In the genomic region with DNA sequence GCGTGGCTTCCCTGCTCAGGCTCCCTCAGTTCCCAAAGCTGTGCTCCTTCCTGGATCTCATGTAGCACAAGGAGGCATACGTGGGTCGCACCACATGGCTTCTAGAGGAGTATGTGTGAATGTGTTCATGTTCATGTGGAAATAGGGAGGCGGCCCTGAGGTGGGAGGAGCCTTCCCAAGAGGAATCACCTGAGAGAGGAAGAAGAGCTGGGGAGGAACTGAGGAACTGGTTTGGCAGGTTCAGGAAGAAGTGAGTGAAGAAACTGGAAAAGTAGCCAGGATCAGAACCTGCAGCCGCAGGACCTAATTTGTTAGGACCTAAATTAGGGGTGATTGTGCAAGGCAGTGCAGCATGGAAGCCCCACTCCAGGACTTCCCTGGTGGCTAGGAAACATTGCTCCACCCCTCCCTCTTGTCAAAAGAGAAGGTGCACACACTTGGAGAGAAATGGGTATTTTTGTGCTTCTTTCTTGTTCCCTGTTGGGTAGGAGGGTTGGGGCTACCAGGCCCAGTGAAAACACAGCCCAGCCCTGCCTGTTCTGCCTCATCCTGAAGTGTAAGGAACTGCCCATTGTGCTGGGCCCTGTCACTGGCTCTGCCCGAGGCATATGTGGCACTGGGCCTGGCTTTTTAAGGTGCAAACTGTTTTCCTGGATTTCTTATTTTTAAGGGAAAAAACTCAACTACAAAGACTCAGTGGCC, we compare ENCODE assay signal across 8 cellular contexts. TPM values are rescaled to one million over a fixed set of nuclear protein-coding genes. Genes with fewer than 3 reads are reported as not detected.
DNase-seq lines count a peak whose midpoint lies in the region; ATAC-seq and TF ChIP-seq lines count a peak whose summit lies in the region.

No MANE protein-coding gene starts in this region.

- H2AFZ ChIP-seq in IMR-90 (replicated peaks; ENCODE audit: low read length, poor library complexity): peak overlapping the region; percentile 21

- peak overlapping the region; percentile 47 for H2BK5ac ChIP-seq in IMR-90 (ENCODE audit: low read depth, low read length, poor library complexity, severe bottlenecking)

- peaks cover 0 to 4% (median 0%) of the 10 kb centered on the region in 5 experiments for H3K9me3 Mint-ChIP-seq in brain

- no peak for TF ChIP-seq CTCF in IMR-90 (conservative IDR thresholded peaks at IDR 0.05; ENCODE audit: low read depth, low read length)
- no peak for TF ChIP-seq CTCF in brain (conservative IDR thresholded peaks at IDR 0.05)
- no peak for TF ChIP-seq CTCF in liver (IDR thresholded peaks at IDR 0.05; ENCODE audit: low read depth, low read length, missing input control)

- H4K91ac ChIP-seq in IMR-90 (ENCODE audit: insufficient read depth, low read depth, low read length): peak overlapping the region; percentile 71

- POLR2A ChIA-PET in IMR-90 (lab: Charles Lee; ENCODE audit: unreplicated experiment): no interaction called here

- peak overlapping the region in 1 of 5 experiments; percentile 53 for H3K4me3 Mint-ChIP-seq in brain

- peak overlapping the region; percentile 56 for H2AK5ac ChIP-seq in IMR-90 (ENCODE audit: low read depth, low read length)

- dilution Hi-C loops in IMR-90 (cut with HindIII; ENCODE audit: low sequenced_read_pairs, unreplicated experiment): no loop called here

- no peak overlapping the region for H3K4me3 ChIP-seq in IMR-90 (ENCODE audit: insufficient read depth, low read depth, low read length)
- no peak overlapping the region for H3K4me3 ChIP-seq in liver (ENCODE audit: low read depth in 1 of 3, low read length in 3 of 3)
- H3K4me3 ChIP-seq in subcutaneous abdominal adipose tissue (ENCODE audit: low read depth in 1 of 5, low read length in 5 of 5): no peak overlapping the region

- peak overlapping the region in 3 of 5 experiments; percentile 89 to 96 (median 96) for H3K27ac Mint-ChIP-seq in brain

- H3K23ac ChIP-seq in IMR-90 (ENCODE audit: low read depth, low read length): peak overlapping the region; percentile 77

- H2BK120ac ChIP-seq in IMR-90 (ENCODE audit: low read depth, low read length): peak overlapping the region; percentile 54

- peak overlapping the region; percentile 76 for H3K4ac ChIP-seq in IMR-90 (ENCODE audit: low read depth, low read length)

- WGBS in IMR-90 (ENCODE audit: extremely low coverage in 2 of 2, insufficient read length in 1 of 2), 2 experiments: 96% methylated on average over 4 of the region's 6 CpGs; no CpG with 5 or more reads in 1 of the 2 experiments
- 90% methylated on average over 6 of the region's 6 CpGs for WGBS in liver

- peaks cover 6% of the 10 kb centered on the region for H3K36me3 ChIP-seq in IMR-90 (ENCODE audit: control insufficient read depth, insufficient read depth, low read length)
- H3K36me3 ChIP-seq in liver (ENCODE audit: control insufficient read depth in 4 of 4, insufficient read depth in 3 of 4, low read depth in 1 of 4, low read length in 3 of 4): no peaks in the 10 kb centered on the region
- H3K36me3 ChIP-seq in subcutaneous abdominal adipose tissue (ENCODE audit: control insufficient read depth in 5 of 5, insufficient read depth in 5 of 5, low read length in 5 of 5): no peaks in the 10 kb centered on the region

- H2BK15ac ChIP-seq in IMR-90 (ENCODE audit: low read depth, low read length): peak overlapping the region; percentile 17; the same call in 2 of the 3 replicates

- ATAC-seq in IMR-90 (ENCODE audit: low read depth) (peak; percentile 21), HG02938 (IDR thresholded peaks at IDR 0.05; ENCODE audit: unreplicated experiment) (no peak), HG03039 (IDR thresholded peaks at IDR 0.05; ENCODE audit: unreplicated experiment) (no peak), HG03442 (IDR thresholded peaks at IDR 0.05; ENCODE audit: unreplicated experiment) (no peak)

- H2AK9ac ChIP-seq in IMR-90 (replicated peaks; ENCODE audit: low read depth, low read length, poor library complexity): peak overlapping the region; percentile 0

- H4K20me1 ChIP-seq in IMR-90 (ENCODE audit: insufficient read depth, low read length): peaks cover 46% of the 10 kb centered on the region

- H3K9me3 ChIP-seq in IMR-90 (ENCODE audit: control insufficient read depth, insufficient read depth, low read length): no peaks in the 10 kb centered on the region
- H3K9me3 ChIP-seq in liver (ENCODE audit: control insufficient read depth in 4 of 4, low read length in 3 of 4): no peaks in the 10 kb centered on the region
- H3K9me3 ChIP-seq in subcutaneous abdominal adipose tissue (ENCODE audit: control insufficient read depth in 5 of 5, low read length in 5 of 5): peaks cover 0 to 9% (median 0%) of the 10 kb centered on the region in 5 donors

- H3K18ac ChIP-seq in IMR-90 (ENCODE audit: low read depth, low read length): peak overlapping the region; percentile 78

- H4K5ac ChIP-seq in IMR-90 (ENCODE audit: low read depth, low read length): peak overlapping the region; percentile 66

- no peaks in the 10 kb centered on the region for H3K36me3 Mint-ChIP-seq in brain

- no peak for TF ChIP-seq POLR2A in IMR-90 (IDR thresholded peaks at IDR 0.05; ENCODE audit: low read depth, low read length)

- peak overlapping the region; percentile 66; the same call in 1 of the 2 replicates for H3K14ac ChIP-seq in IMR-90 (replicated peaks; ENCODE audit: low read depth, low read length)

- 0 out of 2 replicates have a peak overlapping the region, but pooled peaks have one; percentile 34 for H3K56ac ChIP-seq in IMR-90 (ENCODE audit: extremely low read depth, insufficient read depth, low read length)

- in situ Hi-C loops in IMR-90 (cut with MboI; ENCODE audit: low sequenced_read_pairs): no loop called here

- H3K27me3 ChIP-seq in IMR-90 (ENCODE audit: control insufficient read depth, insufficient read depth, low read length): no peaks in the 10 kb centered on the region
- no peaks in the 10 kb centered on the region for H3K27me3 ChIP-seq in liver (ENCODE audit: control insufficient read depth in 4 of 4, insufficient read depth in 4 of 4, low read length in 3 of 4)
- peaks cover 0 to 3% (median 0%) of the 10 kb centered on the region in 5 donors for H3K27me3 ChIP-seq in subcutaneous abdominal adipose tissue (ENCODE audit: control insufficient read depth in 5 of 5, insufficient read depth in 4 of 5, low read length in 5 of 5)

- H3K27ac ChIP-seq in IMR-90 (ENCODE audit: insufficient read depth, low read length): peak overlapping the region; percentile 63
- peak overlapping the region; percentile 36 to 52 for H3K27ac ChIP-seq in liver (ENCODE audit: low read depth in 1 of 2, low read length in 2 of 2)
- peak overlapping the region; percentile 61 for H3K27ac ChIP-seq in subcutaneous abdominal adipose tissue (ENCODE audit: low read depth, low read length)

- no peak for DNase-seq in IMR-90
- no peak for DNase-seq in RKO (ENCODE audit: low spot score)

- CTCF ChIA-PET in IMR-90 (lab: Yijun Ruan, JAX): no interaction called here

- peak overlapping the region; percentile 50; the same call in 1 of the 2 replicates for H3K4me2 ChIP-seq in IMR-90 (ENCODE audit: low read depth, low read length)

- peaks cover 33 to 89% of the 10 kb centered on the region in 2 experiments for H3K79me1 ChIP-seq in IMR-90 (ENCODE audit: low read depth in 1 of 2, low read length in 2 of 2)

- no TSS peak for BruUV-seq in IMR-90 (replicated peaks; lab: Mats Ljungman, UMichigan)

- peak overlapping the region; percentile 42; the same call in 1 of the 2 replicates for H2BK20ac ChIP-seq in IMR-90 (ENCODE audit: low read depth, low read length)

- H3K4me1 Mint-ChIP-seq in brain: peaks cover 73% of the 10 kb centered on the region

- H4K8ac ChIP-seq in IMR-90 (ENCODE audit: low read depth in 2 of 2, low read length in 2 of 2): peak overlapping the region; percentile 44 to 60; a peak in 2 of 4 replicates

- TF ChIP-seq RAD21 in IMR-90 (IDR thresholded peaks at IDR 0.05; ENCODE audit: low read length): no peak
- TF ChIP-seq RAD21 in liver (IDR thresholded peaks at IDR 0.05): no peak

- peak overlapping the region; percentile 60 for H3K9ac ChIP-seq in IMR-90 (ENCODE audit: low read depth, low read length)
- H3K9ac ChIP-seq in liver (ENCODE audit: low read depth in 1 of 2, low read length in 2 of 2): no peak overlapping the region
- no peak overlapping the region for H3K9ac ChIP-seq in subcutaneous abdominal adipose tissue (ENCODE audit: low read length in 5 of 5)

- no peaks in the 10 kb centered on the region for H3K27me3 Mint-ChIP-seq in brain

- intact Hi-C loops in IMR-90 (cut with micrococcal nuclease): no loop called here

- H3K4me1 ChIP-seq in IMR-90 (ENCODE audit: control insufficient read depth, insufficient read depth, low read length) (peaks cover 35% of the 10 kb centered on the region), liver (ENCODE audit: control insufficient read depth in 4 of 4, insufficient read depth in 4 of 4, low read length in 3 of 4) (peaks cover 0 to 14% (median 7%) of the 10 kb centered on the region in 4 donors), subcutaneous abdominal adipose tissue (ENCODE audit: control insufficient read depth in 5 of 5, insufficient read depth in 5 of 5, low read length in 5 of 5) (peaks cover 2 to 24% (median 14%) of the 10 kb centered on the region in 5 donors)

- H3K9me1 ChIP-seq in IMR-90 (ENCODE audit: insufficient read depth, low read length): peaks cover 54% of the 10 kb centered on the region

TF ChIP-seq in IMR-90, 13 proteins besides CTCF, POLR2A, EP300 and RAD21:
- TF ChIP-seq CEBPB (IDR thresholded peaks at IDR 0.05; ENCODE audit: low read depth, low read length) (peak; percentile 45; the same call in 1 of the 2 replicates), FOS (IDR thresholded peaks at IDR 0.05; ENCODE audit: low read depth, low read length) (no peak), MAFK (IDR thresholded peaks at IDR 0.05; ENCODE audit: low read depth, low read length) (no peak), MXI1 (IDR thresholded peaks at IDR 0.05; ENCODE audit: borderline replicate concordance, low read depth, low read length) (no peak), MAZ (IDR thresholded peaks at IDR 0.05; ENCODE audit: borderline replicate concordance, low read depth, low read length) (no peak)
TF ChIP-seq in IMR-90: peak in this region for 1.

TF ChIP-seq in liver, 16 proteins besides CTCF, POLR2A, EP300 and RAD21 (continues in another document):
- TF ChIP-seq NR2F2 (IDR thresholded peaks at IDR 0.05) (no peak), TAF1 (conservative IDR thresholded peaks at IDR 0.05) (no peak), JUND (IDR thresholded peaks at IDR 0.05) (no peak), HNF4G (IDR thresholded peaks at IDR 0.05) (no peak)

RNA-seq across cellular contexts. Expression of a gene that starts 20.7 kb away (rescaled TPM):
- total RNA-seq in IMR-90 (2012; rRNA removed) (43.3 and 45.2 TPM in 2 replicates), liver (1 to 10 TPM; 3.5 to 8.9 TPM)
- polyA plus RNA-seq in IMR-90 (2012; rRNA removed) (40.8 and 45.6 TPM in 2 replicates), brain (ENCODE audit: insufficient read depth, low read depth, low replicate concordance) (17.9 TPM), liver (1 to 10 TPM; 2.4 to 3.0 TPM)
- 21.2 and 29.0 TPM in 2 replicates for polyA plus RNA-seq in IMR-90 (2012; cell fraction: cytosol; rRNA removed)
- polyA plus RNA-seq in IMR-90 (2012; cell fraction: nucleus; rRNA removed; ENCODE audit: low replicate concordance): 45.7 and 64.6 TPM in 2 replicates
